In the genomic region with DNA sequence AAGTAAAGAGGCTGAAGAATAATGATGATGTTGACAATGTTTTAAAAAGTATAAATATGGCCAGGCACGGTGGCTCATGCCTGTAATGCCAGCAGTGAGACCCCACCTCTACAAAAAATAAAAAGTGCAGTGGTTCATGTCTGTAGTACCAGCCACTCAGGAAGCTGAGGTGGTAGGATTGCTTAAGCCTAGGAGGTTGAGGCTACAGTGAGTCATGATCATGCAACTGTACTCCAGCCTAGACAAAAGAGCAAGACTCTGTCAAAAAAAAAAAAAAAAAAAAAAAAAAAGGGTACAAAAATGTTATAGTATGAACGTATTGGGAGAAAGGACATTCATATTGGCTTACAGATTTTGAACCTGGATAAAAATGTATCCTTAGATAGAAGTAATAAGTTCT, we compare ENCODE assay signal across 18 cellular contexts.
"Had no signal": no experiment of that assay in that cellular context is flagged by ENCODE, and none has a peak within 500 bp of the region (broad histone marks: within the 10 kb centered on the region; RNA-seq: fewer than 3 reads in every experiment).

No MANE protein-coding gene starts in this region.

- H3K27ac ChIP-seq: gastrocnemius medialis, heart left ventricle, thyroid gland, WERI-Rb-1 had no signal

- DNase-seq: activated CD4-positive, alpha-beta T cell treated with anti-CD3 and anti-CD28 coated beads, Interleukin-2, amount 50 U/mL, for 4 hours; activated gamma-delta T cell treated with Interleukin-2 at 50 U/mL for 16 hours; amniotic stem cell; dermis blood vessel endothelial cell; effector memory CD4-positive, alpha-beta T cell; gastrocnemius medialis; heart left ventricle; kidney; midbrain; nephron progenitor cell; occipital lobe; posterior cingulate gyrus; stimulated activated naive CD4-positive, alpha-beta T cell; SW 1271; T-helper 2 cell; thyroid gland; WERI-Rb-1 had no signal

- H3K9me3 ChIP-seq: gastrocnemius medialis, heart left ventricle, thyroid gland had no signal

- H3K36me3 ChIP-seq: gastrocnemius medialis, heart left ventricle, thyroid gland, WERI-Rb-1 had no signal

- H3K27me3 ChIP-seq: gastrocnemius medialis, heart left ventricle, thyroid gland had no signal

- H3K4me1 ChIP-seq: gastrocnemius medialis, heart left ventricle, thyroid gland had no signal

- H3K4me3 ChIP-seq: gastrocnemius medialis, heart left ventricle, lung, thyroid gland had no signal
